ENCODE assay signal across 17 cellular contexts in the genomic region with DNA sequence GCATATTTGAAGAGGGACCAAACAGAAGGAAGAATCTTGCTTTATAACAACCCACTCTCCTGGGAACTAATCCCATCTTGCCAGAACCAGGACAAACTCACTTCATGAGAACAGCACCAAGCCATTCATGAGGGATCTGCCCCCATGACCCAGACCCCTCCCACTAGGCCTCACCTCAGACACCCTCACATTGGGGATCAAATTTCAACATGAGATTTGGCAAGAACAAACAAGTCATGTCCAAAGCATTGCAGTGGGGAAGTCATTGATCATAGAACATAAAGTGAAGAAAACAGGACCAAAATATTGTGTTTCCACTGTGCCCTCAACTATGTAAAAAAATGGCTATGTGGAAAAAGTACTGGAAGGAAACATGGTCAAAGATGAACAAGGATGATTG. TPM values are rescaled to one million over a fixed set of nuclear protein-coding genes. Genes with fewer than 3 reads are reported as not detected.
DNase-seq lines count a peak whose midpoint lies in the region; ATAC-seq and TF ChIP-seq lines count a peak whose summit lies in the region.
"Had no signal": no experiment of that assay in that cellular context is flagged by ENCODE, and none has a peak within 500 bp of the region (broad histone marks: within the 10 kb centered on the region; RNA-seq: fewer than 3 reads in every experiment).

No MANE protein-coding gene starts in this region.

- H3K27ac Mint-ChIP-seq in glutamatergic neuron (ENCODE audit: unreplicated experiment), result peak overlapping the region; percentile 89
- H3K27ac Mint-ChIP-seq in activated naive CD4-positive, alpha-beta T cell treated with anti-CD3 and anti-CD28 coated beads, Interleukin-2, amount 10 ng/mL, durations not matched to agents 7 days and 5 days, result no peak overlapping the region
- H3K27ac Mint-ChIP-seq: activated CD8-positive, alpha-beta T cell treated with anti-CD3 and anti-CD28 coated beads for 36 hours; CD8-positive, alpha-beta T cell; progenitor cell of endocrine pancreas had no signal

- 0 out of 2 replicates have a peak overlapping the region, but pooled peaks have one; percentile 40 for H4K91ac ChIP-seq in IMR-90 (ENCODE audit: insufficient read depth, low read depth, low read length)

- TF ChIP-seq POLR2A in IMR-90 (IDR thresholded peaks at IDR 0.05; ENCODE audit: low read depth, low read length), result no peak

- H3K4me3 ChIP-seq in IMR-90 (ENCODE audit: insufficient read depth, low read depth, low read length), result no peak overlapping the region
- H3K4me3 ChIP-seq in subcutaneous abdominal adipose tissue (ENCODE audit: low read depth in 1 of 5, low read length in 5 of 5), result no peak overlapping the region
- H3K4me3 ChIP-seq: Peyer's patch had no signal

- H4K20me1 ChIP-seq in IMR-90 (ENCODE audit: insufficient read depth, low read length), result no peaks in the 10 kb centered on the region; the same call in 1 of the 2 replicates

- H3K4me1 Mint-ChIP-seq in glutamatergic neuron (ENCODE audit: low read depth, unreplicated experiment), result peaks cover 86% of the 10 kb centered on the region
- no peaks in the 10 kb centered on the region for H3K4me1 Mint-ChIP-seq in activated naive CD4-positive, alpha-beta T cell treated with anti-CD3 and anti-CD28 coated beads, Interleukin-2, amount 10 ng/mL, durations not matched to agents 7 days and 5 days

- H2BK120ac ChIP-seq in IMR-90 (ENCODE audit: low read depth, low read length), result peak overlapping the region; percentile 38; the same call in 1 of the 2 replicates

- peak overlapping the region; percentile 57; the same call in 1 of the 2 replicates for H3K18ac ChIP-seq in IMR-90 (ENCODE audit: low read depth, low read length)

- peaks cover 9% of the 10 kb centered on the region for H3K36me3 Mint-ChIP-seq in glutamatergic neuron (ENCODE audit: unreplicated experiment)
- H3K36me3 Mint-ChIP-seq in activated naive CD4-positive, alpha-beta T cell treated with anti-CD3 and anti-CD28 coated beads, Interleukin-2, amount 10 ng/mL, durations not matched to agents 7 days and 5 days, result no peaks in the 10 kb centered on the region
- H3K36me3 Mint-ChIP-seq: CD8-positive, alpha-beta T cell had no signal

- no TSS peak for BruUV-seq in IMR-90 (replicated peaks; lab: Mats Ljungman, UMichigan)

- H2AFZ ChIP-seq in IMR-90 (replicated peaks; ENCODE audit: low read length, poor library complexity), result no peak overlapping the region

- H3K9ac ChIP-seq in IMR-90 (ENCODE audit: low read depth, low read length), result no peak overlapping the region
- H3K9ac ChIP-seq in subcutaneous abdominal adipose tissue (ENCODE audit: low read length in 5 of 5), result no peak overlapping the region

- peaks cover 59 to 91% of the 10 kb centered on the region in 2 experiments for H3K79me1 ChIP-seq in IMR-90 (ENCODE audit: low read depth in 1 of 2, low read length in 2 of 2)

- no peak for TF ChIP-seq RAD21 in IMR-90 (IDR thresholded peaks at IDR 0.05; ENCODE audit: low read length)

- peak overlapping the region; percentile 49; the same call in 1 of the 2 replicates for H3K4ac ChIP-seq in IMR-90 (ENCODE audit: low read depth, low read length)

- H2AK9ac ChIP-seq in IMR-90 (replicated peaks; ENCODE audit: low read depth, low read length, poor library complexity), result peak overlapping the region; percentile 62

- H3K27me3 ChIP-seq in IMR-90 (ENCODE audit: control insufficient read depth, insufficient read depth, low read length), result no peaks in the 10 kb centered on the region
- H3K27me3 ChIP-seq in subcutaneous abdominal adipose tissue (ENCODE audit: control insufficient read depth in 5 of 5, insufficient read depth in 4 of 5, low read length in 5 of 5), result no peaks in the 10 kb centered on the region
- H3K27me3 ChIP-seq: Peyer's patch had no signal

- H3K27ac ChIP-seq in IMR-90 (ENCODE audit: insufficient read depth, low read length), result peak overlapping the region; percentile 35; the same call in 1 of the 2 replicates
- peak overlapping the region; percentile 44 for H3K27ac ChIP-seq in subcutaneous abdominal adipose tissue (ENCODE audit: low read depth, low read length)

- TF ChIP-seq CTCF in IMR-90 (conservative IDR thresholded peaks at IDR 0.05; ENCODE audit: low read depth, low read length) (no peak), glutamatergic neuron (IDR thresholded peaks at IDR 0.05; ENCODE audit: partially characterized antibody, unreplicated experiment) (no peak)

- 0 out of 2 replicates have a peak overlapping the region, but pooled peaks have one; percentile 35 for H3K23ac ChIP-seq in IMR-90 (ENCODE audit: low read depth, low read length)

- peak overlapping the region; percentile 64 for H2AK5ac ChIP-seq in IMR-90 (ENCODE audit: low read depth, low read length)

- no peak overlapping the region for H3K56ac ChIP-seq in IMR-90 (ENCODE audit: extremely low read depth, insufficient read depth, low read length)

- ATAC-seq in IMR-90 (ENCODE audit: low read depth), result peak; percentile 8; the same call in 1 of the 2 replicates
- ATAC-seq in stimulated activated naive CD8-positive, alpha-beta T cell treated with anti-CD3 and anti-CD28 coated beads, Interleukin-15, Interleukin-2, amounts not matched to agents 100 U/mL and 50 U/mL, for 24 hours, result no peak
- no peak for ATAC-seq in HG03432 (IDR thresholded peaks at IDR 0.05; ENCODE audit: unreplicated experiment)
- ATAC-seq: activated CD8-positive, alpha-beta T cell treated with anti-CD3 and anti-CD28 coated beads for 36 hours; CD8-positive, alpha-beta T cell had no signal

- H3K36me3 ChIP-seq in IMR-90 (ENCODE audit: control insufficient read depth, insufficient read depth, low read length), result peaks cover 9% of the 10 kb centered on the region; the same call in 1 of the 2 replicates
- no peaks in the 10 kb centered on the region for H3K36me3 ChIP-seq in subcutaneous abdominal adipose tissue (ENCODE audit: control insufficient read depth in 5 of 5, insufficient read depth in 5 of 5, low read length in 5 of 5)
- H3K36me3 ChIP-seq: Peyer's patch had no signal

- H3K14ac ChIP-seq in IMR-90 (replicated peaks; ENCODE audit: low read depth, low read length), result peak overlapping the region; percentile 73; the same call in 1 of the 2 replicates

- H3K4me2 ChIP-seq in IMR-90 (ENCODE audit: low read depth, low read length), result no peak overlapping the region

- H3K27me3 Mint-ChIP-seq in glutamatergic neuron (ENCODE audit: unreplicated experiment), result peaks cover 18% of the 10 kb centered on the region
- peaks cover 28% of the 10 kb centered on the region for H3K27me3 Mint-ChIP-seq in activated naive CD4-positive, alpha-beta T cell treated with anti-CD3 and anti-CD28 coated beads, Interleukin-2, amount 10 ng/mL, durations not matched to agents 7 days and 5 days
- H3K27me3 Mint-ChIP-seq: progenitor cell of endocrine pancreas had no signal

- H2BK15ac ChIP-seq in IMR-90 (ENCODE audit: low read depth, low read length), result peak overlapping the region; percentile 45; the same call in 2 of the 3 replicates

- in situ Hi-C loops in IMR-90 (cut with MboI; ENCODE audit: low sequenced_read_pairs), result no loop called here

- CTCF ChIA-PET in IMR-90 (lab: Yijun Ruan, JAX), result interaction anchor here (0.9 kb wide), 1 partner anchor 96 kb away, joined by 3 read pairs; no protein-coding TSS in a partner anchor
- CTCF ChIA-PET in activated naive CD4-positive, alpha-beta T cell treated with anti-CD3 and anti-CD28 coated beads, Interleukin-2, amount 10 ng/mL, durations not matched to agents 7 days and 5 days (lab: Charles Lee), result no interaction called here

- H3K4me3 Mint-ChIP-seq in glutamatergic neuron (ENCODE audit: unreplicated experiment), result peak overlapping the region; percentile 75
- H3K4me3 Mint-ChIP-seq in activated naive CD4-positive, alpha-beta T cell treated with anti-CD3 and anti-CD28 coated beads, Interleukin-2, amount 10 ng/mL, durations not matched to agents 7 days and 5 days, result no peak overlapping the region
- H3K4me3 Mint-ChIP-seq: activated CD8-positive, alpha-beta T cell treated with anti-CD3 and anti-CD28 coated beads for 36 hours; CD8-positive, alpha-beta T cell had no signal

- peak overlapping the region in 1 of 2 experiments; percentile 35; a peak in 2 of 4 replicates for H4K8ac ChIP-seq in IMR-90 (ENCODE audit: low read depth in 2 of 2, low read length in 2 of 2)

- peaks cover 34% of the 10 kb centered on the region for H3K9me3 Mint-ChIP-seq in glutamatergic neuron (ENCODE audit: unreplicated experiment)
- no peaks in the 10 kb centered on the region for H3K9me3 Mint-ChIP-seq in activated naive CD4-positive, alpha-beta T cell treated with anti-CD3 and anti-CD28 coated beads, Interleukin-2, amount 10 ng/mL, durations not matched to agents 7 days and 5 days
- H3K9me3 Mint-ChIP-seq: activated CD8-positive, alpha-beta T cell treated with anti-CD3 and anti-CD28 coated beads for 36 hours; CD8-positive, alpha-beta T cell had no signal

- peak overlapping the region; percentile 45 for H4K5ac ChIP-seq in IMR-90 (ENCODE audit: low read depth, low read length)

- H2BK5ac ChIP-seq in IMR-90 (ENCODE audit: low read depth, low read length, poor library complexity, severe bottlenecking), result peak overlapping the region; percentile 78

- POLR2A ChIA-PET in IMR-90 (lab: Charles Lee; ENCODE audit: unreplicated experiment), result no interaction called here

- intact Hi-C loops in IMR-90 (cut with micrococcal nuclease), result loop anchor here (5.0 kb wide), 1 partner anchor 96 kb away; no protein-coding TSS in a partner anchor

- no peaks in the 10 kb centered on the region for H3K9me3 ChIP-seq in IMR-90 (ENCODE audit: control insufficient read depth, insufficient read depth, low read length)
- no peaks in the 10 kb centered on the region for H3K9me3 ChIP-seq in subcutaneous abdominal adipose tissue (ENCODE audit: control insufficient read depth in 5 of 5, low read length in 5 of 5)
- H3K9me3 ChIP-seq: Peyer's patch had no signal

- H3K9me1 ChIP-seq in IMR-90 (ENCODE audit: insufficient read depth, low read length), result peaks cover 47% of the 10 kb centered on the region

- peak overlapping the region; percentile 33; the same call in 1 of the 2 replicates for H2BK20ac ChIP-seq in IMR-90 (ENCODE audit: low read depth, low read length)

- dilution Hi-C loops in IMR-90 (cut with HindIII; ENCODE audit: low sequenced_read_pairs, unreplicated experiment), result no loop called here

- DNase-seq in IMR-90 (no peak), amniotic epithelial cell (ENCODE audit: low read depth) (peak; percentile 85), glutamatergic neuron (no peak)
- DNase-seq in stimulated activated naive CD8-positive, alpha-beta T cell treated with anti-CD3 and anti-CD28 coated beads, Interleukin-15, Interleukin-2, amounts not matched to agents 100 U/mL and 50 U/mL, for 24 hours, result no peak
- no peak for DNase-seq in activated naive CD4-positive, alpha-beta T cell treated with anti-CD3 and anti-CD28 coated beads, Interleukin-2, amount 10 ng/mL, durations not matched to agents 7 days and 5 days
- DNase-seq: activated CD8-positive, alpha-beta T cell treated with anti-CD3 and anti-CD28 coated beads for 36 hours; activated effector memory CD4-positive, alpha-beta T cell treated with Interleukin-2 at 50 U/mL for 16 hours; CD8-positive, alpha-beta T cell; central memory CD4-positive, alpha-beta T cell; midbrain; NCI-H446 treated with DMSO at 0.1 percent for 48 hours; Peyer's patch; T1000 had no signal

- H3K4me1 ChIP-seq in IMR-90 (ENCODE audit: control insufficient read depth, insufficient read depth, low read length), result peaks cover 30% of the 10 kb centered on the region
- peaks cover 1 to 18% (median 15%) of the 10 kb centered on the region in 5 donors for H3K4me1 ChIP-seq in subcutaneous abdominal adipose tissue (ENCODE audit: control insufficient read depth in 5 of 5, insufficient read depth in 5 of 5, low read length in 5 of 5)

RNA-seq across cellular contexts. Expression of gene MAP1B, which starts 43.9 kb away (rescaled TPM):
- total RNA-seq in IMR-90 (2012; rRNA removed), result 183 and 212 TPM in 2 replicates
- 38.8 and 41.1 TPM in 2 replicates for polyA plus RNA-seq in IMR-90 (2012; rRNA removed)
- polyA plus RNA-seq in IMR-90 (2012; cell fraction: cytosol; rRNA removed), result 19.2 and 29.1 TPM in 2 replicates
- polyA plus RNA-seq in IMR-90 (2012; cell fraction: nucleus; rRNA removed; ENCODE audit: low replicate concordance), result 33.2 and 44.8 TPM in 2 replicates
- 2,530 TPM for total RNA-seq in glutamatergic neuron (ENCODE audit: unreplicated experiment)
- total RNA-seq: HT-29 had no signal

Comparison
In these comparisons a context has a peak if more than half of its experiments do, and no peak if none do; other contexts are left out.
1. RNA of gene MAP1B, which starts 43.9 kb away (total RNA-seq): 2,530 TPM in glutamatergic neuron (single experiment); 183 to 212 TPM in IMR-90; every median in the first group is over 10 times any median in the second.